In the genomic region with DNA sequence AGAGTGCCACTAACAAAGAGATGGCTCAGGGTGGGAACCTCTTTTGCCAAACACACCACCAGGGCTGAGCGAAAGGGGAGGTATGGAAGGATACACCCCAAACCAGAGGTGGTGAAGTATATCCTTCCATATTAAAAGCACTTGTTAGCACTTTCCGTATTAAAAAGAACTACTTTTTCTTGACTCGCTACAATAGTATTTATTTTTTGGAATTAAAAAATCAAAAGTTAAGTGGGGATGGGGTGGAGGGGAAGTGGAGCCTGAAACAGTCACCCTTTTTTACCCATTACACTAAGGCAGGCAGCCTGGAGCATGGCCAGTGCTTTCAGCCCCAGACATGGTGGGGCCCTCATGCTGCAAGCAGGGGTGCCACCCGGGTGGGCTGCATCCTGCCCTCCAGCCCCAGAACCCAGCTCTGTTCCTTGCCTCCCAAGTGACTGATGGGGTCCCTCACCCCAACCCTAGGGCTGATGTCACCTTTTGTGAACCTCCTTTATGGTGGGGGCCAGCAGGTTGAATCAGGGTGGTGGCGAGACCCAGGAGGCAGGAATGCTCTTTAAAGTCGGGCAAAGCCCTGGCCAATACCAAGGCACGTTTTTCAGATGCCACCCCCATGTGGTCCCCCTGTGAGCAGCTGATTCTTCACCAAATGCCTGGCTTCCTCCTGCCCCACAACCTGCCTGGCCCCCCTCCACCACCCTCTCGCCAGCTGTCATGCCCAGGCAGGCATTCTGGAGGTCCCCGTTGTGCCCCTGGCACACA, we compare ENCODE assay signal across 24 cellular contexts. TPM values are rescaled to one million over a fixed set of nuclear protein-coding genes. Genes with fewer than 3 reads are reported as not detected.
A peak's percentile ranks its signal among the peaks of the same experiment; 100 is the strongest.
DNase-seq lines count a peak whose midpoint lies in the region; ATAC-seq and TF ChIP-seq lines count a peak whose summit lies in the region.
"Had no signal": no experiment of that assay in that cellular context is flagged by ENCODE, and none has a peak within 500 bp of the region (broad histone marks: within the 10 kb centered on the region; RNA-seq: fewer than 3 reads in every experiment).

No MANE protein-coding gene starts in this region.

- no peak overlapping the region for H4K8ac ChIP-seq in neuronal stem cell (ENCODE audit: low read depth, low read length)

- no peak for ATAC-seq in thoracic aorta (ENCODE audit: insufficient number of reproducible peaks, low FRiP score, low read depth)
- ATAC-seq in T-cell (replicated peaks in 1 of 4): no peak
- ATAC-seq: CD8-positive, alpha-beta T cell; stimulated activated effector memory CD8-positive, alpha-beta T cell treated with anti-CD3 and anti-CD28 coated beads, Interleukin-12 subunit alpha, Interleukin-12 subunit beta, amount 100 ng/mL, for 72 hours; T-helper 17 cell had no signal

- no peak overlapping the region for H2BK120ac ChIP-seq in neuronal stem cell (ENCODE audit: low read depth, low read length)

- no peak overlapping the region for H3K4me3 Mint-ChIP-seq in T-cell
- H3K4me3 Mint-ChIP-seq: CD8-positive, alpha-beta T cell; dendritic cell treated with granulocyte-macrophage colony-stimulating factor and Interleukin-4, amounts not matched to agents 40 ng/mL and 50 ng/mL, for 4 days; stimulated activated effector memory CD8-positive, alpha-beta T cell treated with anti-CD3 and anti-CD28 coated beads, Interleukin-12 subunit alpha, Interleukin-12 subunit beta, amount 100 ng/mL, for 72 hours; T-helper 17 cell had no signal

- no peak overlapping the region for H4K91ac ChIP-seq in neuronal stem cell (ENCODE audit: low read depth, low read length, poor library complexity)

- H2AK5ac ChIP-seq in neuronal stem cell (ENCODE audit: low read depth, low read length): peak overlapping the region; percentile 59

- POLR2A ChIA-PET in T-cell (lab: Charles Lee): no interaction called here

- CTCF ChIA-PET in T-cell (lab: Charles Lee): interaction anchor here (0.6 to 0.9 kb wide), 3 partner anchors 10 to 790 kb away, joined by 3 to 5 read pairs (median 3); no protein-coding TSS in a partner anchor

- H2BK15ac ChIP-seq in neuronal stem cell (ENCODE audit: low read length): no peak overlapping the region

- H3K79me1 ChIP-seq in neuronal stem cell (ENCODE audit: low read depth, low read length): no peaks in the 10 kb centered on the region

- no CpG with 5 or more reads among the region's 9 CpGs for WGBS in neuronal stem cell (ENCODE audit: extremely low coverage in 2 of 2, insufficient read length in 2 of 2, insufficient replicate concordance in 1 of 2), 2 donors

- H2BK12ac ChIP-seq in neuronal stem cell (ENCODE audit: low read length): no peak overlapping the region

- in situ Hi-C loops in KBM-7 (cut with MboI; ENCODE audit: low pct_unique_long_range_greater_than_20kb, low sequenced_read_pairs): no loop called here

- H3K9me3 Mint-ChIP-seq in T-cell: no peaks in the 10 kb centered on the region
- H3K9me3 Mint-ChIP-seq: CD8-positive, alpha-beta T cell; dendritic cell treated with granulocyte-macrophage colony-stimulating factor and Interleukin-4, amounts not matched to agents 40 ng/mL and 50 ng/mL, for 4 days; stimulated activated effector memory CD8-positive, alpha-beta T cell treated with anti-CD3 and anti-CD28 coated beads, Interleukin-12 subunit alpha, Interleukin-12 subunit beta, amount 100 ng/mL, for 72 hours had no signal

- H3K4me2 ChIP-seq in neuronal stem cell (ENCODE audit: insufficient read depth, low read length, poor library complexity, severe bottlenecking): no peak overlapping the region

- H2AFZ ChIP-seq in neuronal stem cell (ENCODE audit: low read length): no peak overlapping the region

- peaks cover 0 to 3% of the 10 kb centered on the region in 2 donors for H3K4me1 ChIP-seq in neuronal stem cell (ENCODE audit: control insufficient read depth in 2 of 2, insufficient read depth in 1 of 2, low read depth in 1 of 2, low read length in 2 of 2)
- H3K4me1 ChIP-seq in thoracic aorta (ENCODE audit: control insufficient read depth in 1 of 2, low read depth in 2 of 2): peaks cover 37 to 95% of the 10 kb centered on the region in 2 donors

- peak overlapping the region; percentile 82 for H3K23ac ChIP-seq in neuronal stem cell (ENCODE audit: low read depth, low read length, poor library complexity)

- no peak overlapping the region for H3K4ac ChIP-seq in neuronal stem cell (ENCODE audit: low read length)

- H3K27me3 Mint-ChIP-seq in T-cell: peaks cover 0 to 2% of the 10 kb centered on the region in 2 donors

- H3K18ac ChIP-seq in neuronal stem cell (ENCODE audit: low read length): peak overlapping the region; percentile 77

- DNase-seq in DMS 273 (lab: John Stamatoyannopoulos, UW; ENCODE audit: unreplicated experiment) (peak; percentile 40), DMS 273 treated with DMSO at 0.1 percent for 48 hours (lab: John Stamatoyannopoulos, UW) (no peak), neuronal stem cell (ENCODE audit: low spot score) (no peak), thoracic aorta (ENCODE audit: low spot score) (no peak), T-cell (no peak), COLO668 (lab: John Stamatoyannopoulos, UW; ENCODE audit: unreplicated experiment) (no peak), KBM-7 (no peak)
- DNase-seq: 8988T; activated CD4-positive, alpha-beta T cell treated with anti-CD3 and anti-CD28 coated beads for 4 hours; activated naive CD4-positive, alpha-beta T cell treated with Interleukin-2 at 50 U/mL for 16 hours; activated T-cell treated with anti-CD3 and anti-CD28 coated beads, Interleukin-2, amount 50 U/mL, for 48 hours; CD8-positive, alpha-beta T cell; GF-D8; GOT3; kidney glomerular epithelial cell; mesendoderm; NCI-H526 treated with DMSO at 0.1 percent for 48 hours; spleen; stimulated activated CD4-positive, alpha-beta T cell treated with anti-CD3 and anti-CD28 coated beads, Interleukin-2, amount 100 ng/mL, for 48 hours; T-helper 17 cell; thyroid gland had no signal

- no peak for TF ChIP-seq CTCF in thoracic aorta (IDR thresholded peaks at IDR 0.05)

- no peak overlapping the region for H3K14ac ChIP-seq in neuronal stem cell (ENCODE audit: low read length)

- no peaks in the 10 kb centered on the region for H3K4me1 Mint-ChIP-seq in T-cell
- H3K4me1 Mint-ChIP-seq: stimulated activated effector memory CD8-positive, alpha-beta T cell treated with anti-CD3 and anti-CD28 coated beads, Interleukin-12 subunit alpha, Interleukin-12 subunit beta, amount 100 ng/mL, for 72 hours; T-helper 17 cell had no signal

- H3K9me3 ChIP-seq in neuronal stem cell (replicated peaks in 1 of 2; ENCODE audit: control insufficient read depth in 2 of 2, insufficient read depth in 1 of 2, low read depth in 1 of 2, low read length in 2 of 2) (no peaks in the 10 kb centered on the region), thoracic aorta (no peaks in the 10 kb centered on the region)
- H3K9me3 ChIP-seq: spleen, thyroid gland had no signal

- peak overlapping the region; percentile 40 for H3K9ac ChIP-seq in neuronal stem cell (ENCODE audit: low read depth, low read length, poor library complexity)

- H3K4me3 ChIP-seq in neuronal stem cell (ENCODE audit: low read length in 2 of 2): no peak overlapping the region
- no peak overlapping the region for H3K4me3 ChIP-seq in thoracic aorta
- H3K4me3 ChIP-seq: spleen, thyroid gland had no signal

- H3K36me3 ChIP-seq in neuronal stem cell (replicated peaks in 1 of 2; ENCODE audit: control insufficient read depth in 2 of 2, insufficient read depth in 2 of 2, low read length in 2 of 2) (no peaks in the 10 kb centered on the region), thoracic aorta (peaks cover 13% of the 10 kb centered on the region)

- no peak overlapping the region for H3K27ac Mint-ChIP-seq in T-cell
- H3K27ac Mint-ChIP-seq: CD8-positive, alpha-beta T cell; dendritic cell treated with granulocyte-macrophage colony-stimulating factor and Interleukin-4, amounts not matched to agents 40 ng/mL and 50 ng/mL, for 4 days; stimulated activated effector memory CD8-positive, alpha-beta T cell treated with anti-CD3 and anti-CD28 coated beads, Interleukin-12 subunit alpha, Interleukin-12 subunit beta, amount 100 ng/mL, for 72 hours; T-helper 17 cell had no signal

- peaks cover 0 to 96% (median 2%) of the 10 kb centered on the region in 3 experiments for H3K27me3 ChIP-seq in neuronal stem cell (ENCODE audit: control insufficient read depth in 3 of 3, insufficient read depth in 3 of 3, low read depth in 1 of 3, low read length in 3 of 3)
- no peaks in the 10 kb centered on the region for H3K27me3 ChIP-seq in thoracic aorta (replicated peaks; ENCODE audit: insufficient read depth)
- H3K27me3 ChIP-seq: spleen, thyroid gland had no signal

- no peaks in the 10 kb centered on the region for H3K36me3 Mint-ChIP-seq in T-cell
- H3K36me3 Mint-ChIP-seq: CD8-positive, alpha-beta T cell; stimulated activated effector memory CD8-positive, alpha-beta T cell treated with anti-CD3 and anti-CD28 coated beads, Interleukin-12 subunit alpha, Interleukin-12 subunit beta, amount 100 ng/mL, for 72 hours had no signal

- H3K27ac ChIP-seq in angular gyrus (ENCODE audit: low read depth, low read length) (peak overlapping the region; percentile 98), neuronal stem cell (replicated peaks; ENCODE audit: low read length) (no peak overlapping the region), thoracic aorta (peak overlapping the region; percentile 99 to 100)
- H3K27ac ChIP-seq: spleen had no signal

- H2BK5ac ChIP-seq in neuronal stem cell (ENCODE audit: low read length): peak overlapping the region; percentile 31

RNA-seq across cellular contexts. Expression of a gene that starts 31.0 kb away (rescaled TPM):
- polyA plus RNA-seq in neuronal stem cell (2013, experiment 1 of 2): 1.1 TPM
- 1.1 TPM for polyA plus RNA-seq in neuronal stem cell (2013, experiment 2 of 2)
- 10 to 100 TPM; 10.6 to 36.1 TPM for total RNA-seq in thoracic aorta
- 10 to 100 TPM in 3 of 5 donors, 1 to 10 TPM in 2; 3.4 to 20.6 (median 15.4) TPM for total RNA-seq in T-cell

RNA-seq across cellular contexts. Expression of a gene that starts 44.9 kb away (rescaled TPM):
- 22.9 TPM for polyA plus RNA-seq in neuronal stem cell (2013, experiment 1 of 2)
- 24.4 TPM for polyA plus RNA-seq in neuronal stem cell (2013, experiment 2 of 2)
- total RNA-seq in thoracic aorta: 10 to 100 TPM; 35.3 to 52.3 TPM
- total RNA-seq in T-cell: 100 to 1,000 TPM in 2 of 5 donors, 10 to 100 TPM in 3; 68.9 to 121 (median 95.6) TPM

RNA-seq across cellular contexts. Expression of a gene that starts 46.4 kb away (rescaled TPM):
- 123 TPM for polyA plus RNA-seq in neuronal stem cell (2013, experiment 1 of 2)
- polyA plus RNA-seq in neuronal stem cell (2013, experiment 2 of 2): 121 TPM
- total RNA-seq in thoracic aorta: 10 to 100 TPM; 27.2 to 28.8 TPM
- total RNA-seq in T-cell: 10 to 100 TPM; 23.8 to 44.9 (median 38.1) TPM
